Comparison of ENCODE assay signal across 24 cellular contexts in the genomic region with DNA sequence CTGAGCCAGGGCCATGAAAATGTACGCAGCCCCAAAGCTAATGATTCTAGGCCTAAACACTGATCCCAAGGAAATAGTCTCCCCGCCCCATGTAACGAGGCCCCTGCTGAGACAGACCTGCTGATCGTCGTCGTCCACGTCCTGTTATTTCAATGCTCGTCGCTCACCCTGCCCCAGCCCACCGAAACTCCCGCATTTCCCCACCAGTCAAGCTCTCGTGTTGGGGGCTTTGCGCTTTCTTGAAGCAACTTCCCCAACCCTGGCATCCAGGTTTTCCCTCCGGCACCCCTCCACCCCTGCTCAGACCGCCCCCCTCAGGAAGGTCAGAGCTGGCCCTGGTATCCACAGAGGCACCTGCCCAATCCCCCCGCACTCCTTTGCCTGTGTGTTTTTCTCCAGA. TPM values are rescaled to one million over a fixed set of nuclear protein-coding genes. Genes with fewer than 3 reads are reported as not detected.
DNase-seq lines count a peak whose midpoint lies in the region; ATAC-seq, FAIRE-seq and TF ChIP-seq lines count a peak whose summit lies in the region.
"Had no signal": no experiment of that assay in that cellular context is flagged by ENCODE, and none has a peak within 500 bp of the region (broad histone marks: within the 10 kb centered on the region; RNA-seq: fewer than 3 reads in every experiment).

No MANE protein-coding gene starts in this region.

- H3K36me3 ChIP-seq in H7 (replicated peaks; ENCODE audit: control insufficient read depth, insufficient read depth, low read length), result no peaks in the 10 kb centered on the region
- H3K36me3 ChIP-seq in IMR-90 (ENCODE audit: control insufficient read depth, insufficient read depth, low read length), result no peaks in the 10 kb centered on the region
- no peaks in the 10 kb centered on the region for H3K36me3 ChIP-seq in kidney (ENCODE audit: control insufficient read depth in 1 of 2, insufficient read depth in 2 of 2, low read length in 2 of 2)
- H3K36me3 ChIP-seq in trophoblast cell (ENCODE audit: control insufficient read depth in 1 of 2, insufficient read depth in 2 of 2, low read length in 2 of 2), result no peaks in the 10 kb centered on the region
- H3K36me3 ChIP-seq: SJCRH30 had no signal

- no peak overlapping the region for H3K9ac ChIP-seq in IMR-90 (ENCODE audit: low read depth, low read length)
- H3K9ac ChIP-seq in kidney (ENCODE audit: low read length in 2 of 2), result no peak overlapping the region
- no peak overlapping the region for H3K9ac ChIP-seq in trophoblast cell (ENCODE audit: low read length)

- H3K18ac ChIP-seq in IMR-90 (ENCODE audit: low read depth, low read length), result no peak overlapping the region
- H3K18ac ChIP-seq in trophoblast cell (ENCODE audit: low read length), result no peak overlapping the region

- H3K4me3 ChIP-seq in H7 (ENCODE audit: insufficient read depth, low read depth, low read length) (no peak overlapping the region), IMR-90 (ENCODE audit: insufficient read depth, low read depth, low read length) (no peak overlapping the region), kidney (ENCODE audit: low read length in 2 of 2) (no peak overlapping the region), trophoblast cell (ENCODE audit: low read depth, low read length) (no peak overlapping the region)
- H3K4me3 ChIP-seq: SJCRH30 had no signal

- H4K12ac ChIP-seq in trophoblast cell (ENCODE audit: low read depth, low read length), result no peak overlapping the region

- H3K4me1 ChIP-seq in IMR-90 (ENCODE audit: control insufficient read depth, insufficient read depth, low read length) (peaks cover 14% of the 10 kb centered on the region), kidney (ENCODE audit: control insufficient read depth in 1 of 2, insufficient read depth in 1 of 2, low read depth in 1 of 2, low read length in 2 of 2) (peaks cover 0 to 7% of the 10 kb centered on the region in 2 donors), trophoblast cell (ENCODE audit: control insufficient read depth in 1 of 2, insufficient read depth in 2 of 2, low read length in 2 of 2) (peaks cover 7 to 14% of the 10 kb centered on the region in 2 experiments)

- H3K79me1 ChIP-seq in IMR-90 (ENCODE audit: low read depth in 1 of 2, low read length in 2 of 2) (peaks cover 0 to 22% of the 10 kb centered on the region in 2 experiments; a peak in 2 of 4 replicates), trophoblast cell (ENCODE audit: low read length) (peaks cover 18% of the 10 kb centered on the region)

- no peak overlapping the region for H2AK9ac ChIP-seq in IMR-90 (replicated peaks; ENCODE audit: low read depth, low read length, poor library complexity)

- H2AFZ ChIP-seq in IMR-90 (replicated peaks; ENCODE audit: low read length, poor library complexity) (peak overlapping the region; percentile 49), trophoblast cell (ENCODE audit: insufficient read depth, low read length, poor library complexity) (no peak overlapping the region)

- peaks cover 1% of the 10 kb centered on the region for H3K79me2 ChIP-seq in trophoblast cell (ENCODE audit: control insufficient read depth, insufficient read depth, low read length, poor library complexity)

- FAIRE-seq in kidney (lab: Jason Lieb, UNC), result no peak
- FAIRE-seq: RCC 7860 had no signal

- CTCF ChIA-PET in IMR-90 (lab: Yijun Ruan, JAX), result no interaction called here

- peak overlapping the region; percentile 90 for H2BK120ac ChIP-seq in IMR-90 (ENCODE audit: low read depth, low read length)
- H2BK120ac ChIP-seq in trophoblast cell (ENCODE audit: insufficient read depth, low read length, poor library complexity), result peak overlapping the region; percentile 31

- peak overlapping the region; percentile 60; the same call in 1 of the 2 replicates for H3K14ac ChIP-seq in IMR-90 (replicated peaks; ENCODE audit: low read depth, low read length)
- no peak overlapping the region for H3K14ac ChIP-seq in trophoblast cell (ENCODE audit: low read length)

- no peak for TF ChIP-seq POLR2A in IMR-90 (IDR thresholded peaks at IDR 0.05; ENCODE audit: low read depth, low read length)

- peak overlapping the region; percentile 83 for H4K91ac ChIP-seq in IMR-90 (ENCODE audit: insufficient read depth, low read depth, low read length)
- no peak overlapping the region for H4K91ac ChIP-seq in trophoblast cell (ENCODE audit: low read depth, low read length)

- peak; percentile 65 for DNase-seq in H7
- DNase-seq in IMR-90, result no peak
- DNase-seq in kidney, result peak; percentile 58
- no peak for DNase-seq in trophoblast cell
- DNase-seq in SW 1271 (lab: John Stamatoyannopoulos, UW), result no peak
- DNase-seq in NCI-H128 (lab: John Stamatoyannopoulos, UW; ENCODE audit: unreplicated experiment), result no peak
- no peak for DNase-seq in NCI-H82 (lab: John Stamatoyannopoulos, UW)
- DNase-seq: CD4-positive, CD25-positive, alpha-beta regulatory T cell; COR-L47; DMS 273 treated with DMSO at 0.1 percent for 48 hours; DMS79 treated with DMSO at 0.1 percent for 48 hours; Karpas-422; NCI-H1417; NCI-H1694 treated with DMSO at 0.1 percent for 48 hours; NCI-H2081 treated with DMSO at 0.1 percent for 48 hours; NCI-H2171 treated with DMSO at 0.1 percent for 48 hours; NCI-H524 treated with DMSO at 0.1 percent for 48 hours; SJCRH30 had no signal

- H4K8ac ChIP-seq in IMR-90 (ENCODE audit: low read depth in 2 of 2, low read length in 2 of 2) (peak overlapping the region in 1 of 2 experiments; percentile 66; a peak in 1 of 4 replicates), trophoblast cell (ENCODE audit: low read depth, low read length) (no peak overlapping the region)

- no peak for TF ChIP-seq RAD21 in IMR-90 (IDR thresholded peaks at IDR 0.05; ENCODE audit: low read length)

- ATAC-seq in IMR-90 (ENCODE audit: low read depth), result no peak
- ATAC-seq: HCT116 had no signal

- H3K9me3 ChIP-seq in IMR-90 (ENCODE audit: control insufficient read depth, insufficient read depth, low read length), result peaks cover 3% of the 10 kb centered on the region
- H3K9me3 ChIP-seq in kidney (ENCODE audit: control insufficient read depth in 1 of 2, low read length in 2 of 2), result peaks cover 3 to 13% of the 10 kb centered on the region in 2 donors
- H3K9me3 ChIP-seq in trophoblast cell (ENCODE audit: insufficient read depth, low read depth, low read length), result no peaks in the 10 kb centered on the region

- no peak overlapping the region for H3K56ac ChIP-seq in IMR-90 (ENCODE audit: extremely low read depth, insufficient read depth, low read length)

- 92% methylated on average over 8 of the region's 16 CpGs; no CpG with 5 or more reads in 1 of the 2 experiments for WGBS in IMR-90 (ENCODE audit: extremely low coverage in 2 of 2, insufficient read length in 1 of 2), 2 experiments
- WGBS in trophoblast cell (ENCODE audit: extremely low coverage, insufficient coverage, insufficient read length), result no CpG with 5 or more reads among the region's 16 CpGs

- no peak overlapping the region for H3K27ac ChIP-seq in IMR-90 (ENCODE audit: insufficient read depth, low read length)
- H3K27ac ChIP-seq in kidney (ENCODE audit: low read depth in 2 of 2, low read length in 2 of 2), result no peak overlapping the region
- no peak overlapping the region for H3K27ac ChIP-seq in trophoblast cell (ENCODE audit: low read depth, low read length)
- H3K27ac ChIP-seq: SJCRH30 had no signal

- H4K20me1 ChIP-seq in IMR-90 (ENCODE audit: insufficient read depth, low read length), result no peaks in the 10 kb centered on the region

- intact Hi-C loops in IMR-90 (cut with micrococcal nuclease), result no loop called here
- intact Hi-C loops in kidney (cut with DNase I), result no loop called here

- H2AK5ac ChIP-seq in IMR-90 (ENCODE audit: low read depth, low read length) (peak overlapping the region; percentile 95), trophoblast cell (ENCODE audit: low read length) (peak overlapping the region; percentile 66)

- no peak overlapping the region; the same call in 1 of the 2 replicates for H4K5ac ChIP-seq in IMR-90 (ENCODE audit: low read depth, low read length)

- H3K27me3 ChIP-seq in H7 (ENCODE audit: control insufficient read depth, insufficient read depth, low read length) (no peaks in the 10 kb centered on the region), IMR-90 (ENCODE audit: control insufficient read depth, insufficient read depth, low read length) (no peaks in the 10 kb centered on the region), trophoblast cell (ENCODE audit: insufficient read depth, low read length) (no peaks in the 10 kb centered on the region)
- H3K27me3 ChIP-seq: SJCRH30 had no signal

- H2BK5ac ChIP-seq in IMR-90 (ENCODE audit: low read depth, low read length, poor library complexity, severe bottlenecking), result no peak overlapping the region
- no peak overlapping the region for H2BK5ac ChIP-seq in trophoblast cell (ENCODE audit: low read depth, low read length, poor library complexity)

- H2BK12ac ChIP-seq in trophoblast cell (ENCODE audit: low read length), result peak overlapping the region; percentile 68

- peak overlapping the region; percentile 95; the same call in 2 of the 3 replicates for H2BK15ac ChIP-seq in IMR-90 (ENCODE audit: low read depth, low read length)

- H3K9me1 ChIP-seq in IMR-90 (ENCODE audit: insufficient read depth, low read length), result peaks cover 25% of the 10 kb centered on the region

- dilution Hi-C loops in IMR-90 (cut with HindIII; ENCODE audit: low sequenced_read_pairs, unreplicated experiment), result no loop called here

- no TSS peak for BruUV-seq in IMR-90 (replicated peaks; lab: Mats Ljungman, UMichigan)

- H3K23ac ChIP-seq in IMR-90 (ENCODE audit: low read depth, low read length) (no peak overlapping the region), trophoblast cell (ENCODE audit: low read length) (no peak overlapping the region)

- peak overlapping the region; percentile 97 for H2BK20ac ChIP-seq in IMR-90 (ENCODE audit: low read depth, low read length)

- in situ Hi-C loops in IMR-90 (cut with MboI; ENCODE audit: low sequenced_read_pairs), result no loop called here

- peak overlapping the region; percentile 95 for H3K4ac ChIP-seq in IMR-90 (ENCODE audit: low read depth, low read length)
- no peak overlapping the region for H3K4ac ChIP-seq in trophoblast cell (ENCODE audit: low read depth, low read length)

- H3K4me2 ChIP-seq in IMR-90 (ENCODE audit: low read depth, low read length) (no peak overlapping the region), trophoblast cell (ENCODE audit: low read length) (no peak overlapping the region)

- POLR2A ChIA-PET in IMR-90 (lab: Charles Lee; ENCODE audit: unreplicated experiment), result no interaction called here

- TF ChIP-seq CTCF in IMR-90 (conservative IDR thresholded peaks at IDR 0.05; ENCODE audit: low read depth, low read length) (no peak), kidney (IDR thresholded peaks at IDR 0.05; ENCODE audit: borderline replicate concordance, extremely low read depth, insufficient read depth) (no peak)

TF ChIP-seq in IMR-90, 13 proteins besides CTCF, POLR2A, EP300 and RAD21 (continues in another document):
- no peak for TF ChIP-seq MXI1 (IDR thresholded peaks at IDR 0.05; ENCODE audit: borderline replicate concordance, low read depth, low read length)

RNA-seq across cellular contexts. Expression of a gene that starts 58.8 kb away (rescaled TPM):
- not detected in 2 replicates for total RNA-seq in H7 (2014; rRNA removed; shearing (Covaris generic))
- total RNA-seq in IMR-90 (2012; rRNA removed) (not detected in 2 replicates), kidney (not detected)
- polyA plus RNA-seq in IMR-90 (2012; rRNA removed) (not detected in 2 replicates), kidney (ENCODE audit: insufficient read depth, low read depth, low replicate concordance) (not detected)
- not detected in 2 replicates for polyA plus RNA-seq in IMR-90 (2012; cell fraction: cytosol; rRNA removed)
- not detected in 2 replicates for polyA plus RNA-seq in IMR-90 (2012; cell fraction: nucleus; rRNA removed; ENCODE audit: low replicate concordance)
- 0.05 and 0.08 TPM in 2 replicates for polyA plus RNA-seq in trophoblast cell (2013)
- total RNA-seq: A673; CD4-positive, CD25-positive, alpha-beta regulatory T cell; M059J; OCI-LY7; SJCRH30 had no signal
- polyA plus RNA-seq: BJ; CD4-positive, CD25-positive, alpha-beta regulatory T cell had no signal

Comparison
In these comparisons a context has a peak if more than half of its experiments do, and no peak if none do; other contexts are left out.
1. DNase-seq: peak in H7 (single experiment) and kidney (single experiment); none in IMR-90 (single experiment), trophoblast cell (0 of 2), SW 1271 (0 of 2), NCI-H128 (single experiment) and NCI-H82 (single experiment).